ENCODE assay signal across 12 cellular contexts in the genomic region with DNA sequence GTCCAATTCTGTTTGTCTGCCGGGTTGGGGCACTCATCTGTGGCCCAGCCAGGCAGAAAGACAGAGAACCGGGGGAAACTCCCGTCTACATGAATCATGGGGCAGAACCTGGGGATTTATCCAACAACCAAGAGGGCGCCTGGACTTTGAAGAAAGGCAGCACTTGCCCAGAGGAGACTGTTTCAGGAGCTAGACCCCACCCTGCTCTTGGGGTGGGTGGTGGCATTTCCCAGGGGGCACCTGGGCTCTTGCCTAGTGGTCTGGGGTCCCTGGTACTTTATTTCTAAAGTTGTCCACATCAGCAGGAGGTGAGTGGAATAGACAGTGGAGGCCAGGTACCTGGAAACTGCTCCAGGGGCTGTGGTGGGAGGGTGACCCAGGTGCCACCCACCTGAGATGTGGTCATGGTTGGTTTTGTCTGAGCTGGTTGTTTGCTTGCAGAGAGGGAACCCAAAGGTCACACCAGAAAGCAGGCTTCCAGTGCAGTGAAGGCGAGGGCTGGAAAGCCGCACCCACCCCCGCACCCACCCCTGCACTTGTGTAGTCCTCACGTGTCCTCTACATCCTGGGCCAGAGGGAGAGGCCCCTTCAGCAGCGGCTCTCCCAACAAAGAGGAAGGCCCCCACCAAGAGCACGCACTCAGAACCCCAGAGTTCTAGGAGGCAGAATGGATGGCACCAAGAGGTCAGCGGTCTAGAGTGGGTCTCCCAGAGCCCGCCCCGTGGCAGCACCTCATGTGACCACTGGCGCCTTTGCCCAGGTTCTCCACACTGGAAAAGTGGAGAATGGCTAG.
DNase-seq lines count a peak whose midpoint lies in the region; ATAC-seq and TF ChIP-seq lines count a peak whose summit lies in the region.
"Had no signal": no experiment of that assay in that cellular context is flagged by ENCODE, and none has a peak within 500 bp of the region (broad histone marks: within the 10 kb centered on the region; RNA-seq: fewer than 3 reads in every experiment).

No MANE protein-coding gene starts in this region.

- no peak for TF ChIP-seq CTCF in activated CD8-positive, alpha-beta T cell treated with anti-CD3 and anti-CD28 coated beads for 36 hours (IDR thresholded peaks at IDR 0.05)

- no peak overlapping the region for H3K9ac ChIP-seq in iPS-20b (ENCODE audit: low read depth, low read length)

- H3K36me3 Mint-ChIP-seq in activated CD8-positive, alpha-beta T cell treated with anti-CD3 and anti-CD28 coated beads for 36 hours (ENCODE audit: low read depth), result no peaks in the 10 kb centered on the region
- no peaks in the 10 kb centered on the region for H3K36me3 Mint-ChIP-seq in activated CD8-positive, alpha-beta T cell treated with anti-CD3 and anti-CD28 coated beads, Interleukin-2, amount 10 ng/mL, durations not matched to agents 7 days and 5 days (ENCODE audit: low read depth)
- H3K36me3 Mint-ChIP-seq in stimulated activated naive CD8-positive, alpha-beta T cell treated with anti-CD3 and anti-CD28 coated beads, Interleukin-15, Interleukin-2, amounts not matched to agents 100 ng/mL and 50 ng/mL, for 24 hours (ENCODE audit: low read depth), result no peaks in the 10 kb centered on the region

- H3K9me3 Mint-ChIP-seq in activated CD8-positive, alpha-beta T cell treated with anti-CD3 and anti-CD28 coated beads for 36 hours, result no peaks in the 10 kb centered on the region
- H3K9me3 Mint-ChIP-seq in activated CD8-positive, alpha-beta T cell treated with anti-CD3 and anti-CD28 coated beads, Interleukin-2, amount 10 ng/mL, durations not matched to agents 7 days and 5 days (ENCODE audit: insufficient read depth), result no peaks in the 10 kb centered on the region
- H3K9me3 Mint-ChIP-seq in stimulated activated naive CD8-positive, alpha-beta T cell treated with anti-CD3 and anti-CD28 coated beads, Interleukin-15, Interleukin-2, amounts not matched to agents 100 ng/mL and 50 ng/mL, for 24 hours, result no peaks in the 10 kb centered on the region

- H3K4me1 ChIP-seq in iPS-20b (ENCODE audit: insufficient read depth, low read length), result peaks cover 9% of the 10 kb centered on the region; the same call in 1 of the 2 replicates

- CTCF ChIA-PET in activated CD8-positive, alpha-beta T cell treated with anti-CD3 and anti-CD28 coated beads for 36 hours (lab: Charles Lee), result interaction anchor here (1.2 kb wide), 1 partner anchor 169 kb away, joined by 3 read pairs; no protein-coding TSS in a partner anchor
- CTCF ChIA-PET in activated CD8-positive, alpha-beta T cell treated with anti-CD3 and anti-CD28 coated beads, Interleukin-2, amount 10 ng/mL, durations not matched to agents 7 days and 5 days (lab: Charles Lee), result no interaction called here

- H3K27ac Mint-ChIP-seq in activated CD8-positive, alpha-beta T cell treated with anti-CD3 and anti-CD28 coated beads for 36 hours, result no peak overlapping the region
- no peak overlapping the region for H3K27ac Mint-ChIP-seq in activated CD8-positive, alpha-beta T cell treated with anti-CD3 and anti-CD28 coated beads, Interleukin-2, amount 10 ng/mL, durations not matched to agents 7 days and 5 days
- peak overlapping the region; percentile 77 for H3K27ac Mint-ChIP-seq in stimulated activated naive CD8-positive, alpha-beta T cell treated with anti-CD3 and anti-CD28 coated beads, Interleukin-15, Interleukin-2, amounts not matched to agents 100 ng/mL and 50 ng/mL, for 24 hours

- POLR2A ChIA-PET in activated CD8-positive, alpha-beta T cell treated with anti-CD3 and anti-CD28 coated beads for 36 hours (lab: Charles Lee), result interaction anchor here (0.9 kb wide), 1 partner anchor 15 kb away, joined by 3 read pairs; no protein-coding TSS in a partner anchor
- POLR2A ChIA-PET in activated CD8-positive, alpha-beta T cell treated with anti-CD3 and anti-CD28 coated beads, Interleukin-2, amount 10 ng/mL, durations not matched to agents 7 days and 5 days (lab: Charles Lee), result no interaction called here

- H3K4me3 Mint-ChIP-seq in activated CD8-positive, alpha-beta T cell treated with anti-CD3 and anti-CD28 coated beads for 36 hours, result no peak overlapping the region
- no peak overlapping the region for H3K4me3 Mint-ChIP-seq in activated CD8-positive, alpha-beta T cell treated with anti-CD3 and anti-CD28 coated beads, Interleukin-2, amount 10 ng/mL, durations not matched to agents 7 days and 5 days
- H3K4me3 Mint-ChIP-seq in stimulated activated naive CD8-positive, alpha-beta T cell treated with anti-CD3 and anti-CD28 coated beads, Interleukin-15, Interleukin-2, amounts not matched to agents 100 ng/mL and 50 ng/mL, for 24 hours, result peak overlapping the region; percentile 5

- intact Hi-C loops in activated CD8-positive, alpha-beta T cell treated with anti-CD3 and anti-CD28 coated beads for 36 hours (cut with micrococcal nuclease), result no loop called here
- intact Hi-C loops in cardiac septum (cut with DNase I), result no loop called here

- H3K27me3 ChIP-seq in iPS-20b (ENCODE audit: insufficient read depth, low read length), result peaks cover 38% of the 10 kb centered on the region
- H3K27me3 ChIP-seq: ovary had no signal

- no peak overlapping the region for H3K27ac ChIP-seq in iPS-20b (ENCODE audit: low read length)
- H3K27ac ChIP-seq: ovary had no signal

- ATAC-seq in activated CD8-positive, alpha-beta T cell treated with anti-CD3 and anti-CD28 coated beads for 36 hours, result peak; percentile 48
- ATAC-seq in activated CD8-positive, alpha-beta T cell treated with anti-CD3 and anti-CD28 coated beads, Interleukin-2, amount 10 ng/mL, durations not matched to agents 7 days and 5 days, result no peak

- H3K4me1 Mint-ChIP-seq in activated CD8-positive, alpha-beta T cell treated with anti-CD3 and anti-CD28 coated beads for 36 hours (ENCODE audit: low read depth), result peaks cover 59% of the 10 kb centered on the region
- H3K4me1 Mint-ChIP-seq in activated CD8-positive, alpha-beta T cell treated with anti-CD3 and anti-CD28 coated beads, Interleukin-2, amount 10 ng/mL, durations not matched to agents 7 days and 5 days (ENCODE audit: low read depth), result peaks cover 71% of the 10 kb centered on the region
- peaks cover 77% of the 10 kb centered on the region for H3K4me1 Mint-ChIP-seq in stimulated activated naive CD8-positive, alpha-beta T cell treated with anti-CD3 and anti-CD28 coated beads, Interleukin-15, Interleukin-2, amounts not matched to agents 100 ng/mL and 50 ng/mL, for 24 hours (ENCODE audit: low read depth)

- H3K36me3 ChIP-seq in iPS-20b (ENCODE audit: insufficient read depth, low read depth, low read length), result no peaks in the 10 kb centered on the region
- H3K36me3 ChIP-seq: ovary had no signal

- H3K9me3 ChIP-seq in iPS-20b (ENCODE audit: insufficient read depth, low read depth, low read length), result no peaks in the 10 kb centered on the region
- H3K9me3 ChIP-seq: ovary had no signal

- H3K27me3 Mint-ChIP-seq in activated CD8-positive, alpha-beta T cell treated with anti-CD3 and anti-CD28 coated beads for 36 hours, result peaks cover 12% of the 10 kb centered on the region
- H3K27me3 Mint-ChIP-seq in activated CD8-positive, alpha-beta T cell treated with anti-CD3 and anti-CD28 coated beads, Interleukin-2, amount 10 ng/mL, durations not matched to agents 7 days and 5 days (ENCODE audit: low read depth), result peaks cover 20% of the 10 kb centered on the region
- peaks cover 5% of the 10 kb centered on the region for H3K27me3 Mint-ChIP-seq in stimulated activated naive CD8-positive, alpha-beta T cell treated with anti-CD3 and anti-CD28 coated beads, Interleukin-15, Interleukin-2, amounts not matched to agents 100 ng/mL and 50 ng/mL, for 24 hours

- peak; percentile 51 for DNase-seq in activated CD8-positive, alpha-beta T cell treated with anti-CD3 and anti-CD28 coated beads for 36 hours
- DNase-seq in activated CD8-positive, alpha-beta T cell treated with anti-CD3 and anti-CD28 coated beads, Interleukin-2, amount 10 ng/mL, durations not matched to agents 7 days and 5 days, result no peak
- DNase-seq in RPMI7951 (ENCODE audit: low read depth), result peak; percentile 40
- no peak for DNase-seq in T-helper 9 cell
- DNase-seq in cardiac septum (ENCODE audit: low spot score), result no peak
- DNase-seq in hippocampal formation (lab: John Stamatoyannopoulos, UW), result no peak
- DNase-seq: activated naive CD4-positive, alpha-beta T cell treated with anti-CD3 and anti-CD28 coated beads, Interleukin-2, amount 50 U/mL, for 16 hours; NCI-H1930; stimulated activated CD4-positive, alpha-beta T cell treated with anti-CD3 and anti-CD28 coated beads, Interleukin-2, amount 100 ng/mL, for 48 hours had no signal

- H3K4me3 ChIP-seq in iPS-20b (ENCODE audit: low read length), result peak overlapping the region; percentile 66; the same call in 1 of the 2 replicates
- H3K4me3 ChIP-seq: ovary had no signal

Comparison
In these comparisons a context has a peak if more than half of its experiments do, and no peak if none do; other contexts are left out.
1. DNase-seq: peak in activated CD8-positive, alpha-beta T cell treated with anti-CD3 and anti-CD28 coated beads for 36 hours (single experiment) and RPMI7951 (single experiment); none in activated CD8-positive, alpha-beta T cell treated with anti-CD3 and anti-CD28 coated beads, Interleukin-2, amount 10 ng/mL, durations not matched to agents 7 days and 5 days (single experiment), T-helper 9 cell (single experiment), cardiac septum (single experiment) and hippocampal formation (0 of 2).